In the genomic region with DNA sequence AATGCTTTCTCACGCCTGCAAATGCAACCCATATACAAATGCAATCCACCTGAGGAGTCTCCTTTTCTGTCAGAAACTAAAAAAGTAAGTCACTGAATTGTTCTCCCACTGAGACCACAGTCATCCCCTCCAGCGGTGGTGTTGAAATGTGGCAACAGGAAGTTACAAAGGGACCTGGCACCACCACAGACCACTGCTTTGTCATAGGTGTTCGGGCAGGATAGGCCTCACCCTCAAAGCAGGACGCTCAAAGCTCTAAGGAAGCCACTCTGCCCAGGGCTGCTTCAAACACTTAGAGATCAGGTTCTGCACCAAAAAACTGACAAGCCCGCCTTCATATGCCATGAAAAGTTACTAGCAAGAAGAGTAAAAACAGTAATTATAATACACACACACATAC, we compare ENCODE assay signal across 1 cellular context.
TF ChIP-seq lines count a peak whose summit lies in the region.

No MANE protein-coding gene starts in this region.

TF ChIP-seq in K562, 482 proteins besides CTCF, POLR2A, EP300 and RAD21 (continued from another document):
- TF ChIP-seq, protein P1, sequence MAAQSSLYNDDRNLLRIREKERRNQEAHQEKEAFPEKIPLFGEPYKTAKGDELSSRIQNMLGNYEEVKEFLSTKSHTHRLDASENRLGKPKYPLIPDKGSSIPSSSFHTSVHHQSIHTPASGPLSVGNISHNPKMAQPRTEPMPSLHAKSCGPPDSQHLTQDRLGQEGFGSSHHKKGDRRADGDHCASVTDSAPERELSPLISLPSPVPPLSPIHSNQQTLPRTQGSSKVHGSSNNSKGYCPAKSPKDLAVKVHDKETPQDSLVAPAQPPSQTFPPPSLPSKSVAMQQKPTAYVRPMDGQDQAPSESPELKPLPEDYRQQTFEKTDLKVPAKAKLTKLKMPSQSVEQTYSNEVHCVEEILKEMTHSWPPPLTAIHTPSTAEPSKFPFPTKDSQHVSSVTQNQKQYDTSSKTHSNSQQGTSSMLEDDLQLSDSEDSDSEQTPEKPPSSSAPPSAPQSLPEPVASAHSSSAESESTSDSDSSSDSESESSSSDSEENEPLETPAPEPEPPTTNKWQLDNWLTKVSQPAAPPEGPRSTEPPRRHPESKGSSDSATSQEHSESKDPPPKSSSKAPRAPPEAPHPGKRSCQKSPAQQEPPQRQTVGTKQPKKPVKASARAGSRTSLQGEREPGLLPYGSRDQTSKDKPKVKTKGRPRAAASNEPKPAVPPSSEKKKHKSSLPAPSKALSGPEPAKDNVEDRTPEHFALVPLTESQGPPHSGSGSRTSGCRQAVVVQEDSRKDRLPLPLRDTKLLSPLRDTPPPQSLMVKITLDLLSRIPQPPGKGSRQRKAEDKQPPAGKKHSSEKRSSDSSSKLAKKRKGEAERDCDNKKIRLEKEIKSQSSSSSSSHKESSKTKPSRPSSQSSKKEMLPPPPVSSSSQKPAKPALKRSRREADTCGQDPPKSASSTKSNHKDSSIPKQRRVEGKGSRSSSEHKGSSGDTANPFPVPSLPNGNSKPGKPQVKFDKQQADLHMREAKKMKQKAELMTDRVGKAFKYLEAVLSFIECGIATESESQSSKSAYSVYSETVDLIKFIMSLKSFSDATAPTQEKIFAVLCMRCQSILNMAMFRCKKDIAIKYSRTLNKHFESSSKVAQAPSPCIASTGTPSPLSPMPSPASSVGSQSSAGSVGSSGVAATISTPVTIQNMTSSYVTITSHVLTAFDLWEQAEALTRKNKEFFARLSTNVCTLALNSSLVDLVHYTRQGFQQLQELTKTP (IDR thresholded peaks at IDR 0.05; ENCODE audit: low read depth in 1 of 2, partially characterized antibody in 2 of 2): no peak
